Comparison of ENCODE assay signal across 8 cellular contexts in the genomic region with DNA sequence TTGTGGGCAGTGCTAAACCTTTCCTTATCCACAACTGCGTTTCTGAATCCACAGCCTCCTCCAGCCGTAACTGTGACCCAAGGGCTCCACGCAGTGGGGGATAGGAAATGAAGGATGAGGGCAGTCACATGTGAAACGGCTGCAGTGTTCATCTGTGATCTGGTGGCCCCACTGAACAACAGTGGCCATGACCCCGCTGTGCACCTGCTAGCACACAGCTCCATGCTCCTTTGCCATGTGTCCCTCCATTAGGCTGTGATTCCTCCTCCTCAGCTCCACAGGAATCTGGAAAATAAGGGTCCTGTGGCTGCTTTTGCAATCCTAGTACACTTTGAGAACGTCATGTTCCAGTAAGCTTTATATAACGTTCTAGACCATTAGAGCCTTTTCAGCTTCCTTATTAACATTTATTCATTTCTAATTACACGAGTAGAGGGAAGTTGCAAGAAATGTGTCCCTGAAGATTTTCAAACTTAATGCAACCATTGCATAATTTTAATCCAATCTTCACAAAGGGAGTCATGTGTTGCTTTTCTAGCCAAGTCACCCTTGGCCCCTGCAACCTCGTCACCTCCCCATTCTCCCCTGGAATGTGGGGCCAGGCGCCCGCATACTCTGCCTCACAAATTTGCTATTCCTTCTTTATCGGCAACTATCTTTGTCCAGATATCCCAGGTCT. TPM values are rescaled to one million over a fixed set of nuclear protein-coding genes. Genes with fewer than 3 reads are reported as not detected.
A peak's percentile ranks its signal among the peaks of the same experiment; 100 is the strongest.
DNase-seq lines count a peak whose midpoint lies in the region; ATAC-seq and TF ChIP-seq lines count a peak whose summit lies in the region.

No MANE protein-coding gene starts in this region.

- H3K27ac ChIP-seq in psoas muscle: no peak overlapping the region

- H3K4me1 ChIP-seq in psoas muscle: no peaks in the 10 kb centered on the region

- intact Hi-C loops in psoas muscle (cut with DNase I): loop anchor here in 1 of 2 donors (2.0 kb wide), 1 partner anchor 512 kb away; no protein-coding TSS in a partner anchor

- H3K9me3 ChIP-seq in psoas muscle: no peaks in the 10 kb centered on the region

- no peaks in the 10 kb centered on the region for H3K27me3 ChIP-seq in psoas muscle (ENCODE audit: insufficient read depth in 3 of 3, low read length in 2 of 3)

- DNase-seq in GM10266 (ENCODE audit: extremely low spot score) (no peak), SHP77 (lab: John Stamatoyannopoulos, UW) (peak; percentile 58 to 61), globus pallidus (ENCODE audit: low spot score) (peak; percentile 91), psoas muscle (peak; percentile 28 to 74), T1000 (lab: John Stamatoyannopoulos, UW) (no peak)
- no peak for DNase-seq in activated CD4-positive, CD25-positive, alpha-beta regulatory T cell treated with anti-CD3 and anti-CD28 coated beads, Interleukin-2, amount 50 U/mL, for 72 hours

- ATAC-seq in psoas muscle (peak; percentile 45 to 68 (median 56)), GM19467 (IDR thresholded peaks at IDR 0.05; ENCODE audit: unreplicated experiment) (no peak), HG02852 (IDR thresholded peaks at IDR 0.05; ENCODE audit: unreplicated experiment) (no peak)

- H3K4me3 ChIP-seq in psoas muscle: no peak overlapping the region

- H3K36me3 ChIP-seq in psoas muscle (ENCODE audit: insufficient read depth in 1 of 2, low read depth in 1 of 2): no peaks in the 10 kb centered on the region

- 37 to 52% (median 40%) methylated on average over 12 of the region's 12 CpGs for WGBS in psoas muscle, 3 donors

- TF ChIP-seq CTCF in GM10266 (IDR thresholded peaks at IDR 0.05; ENCODE audit: control insufficient read depth, insufficient read depth, low read depth, missing control alignments) (peak; percentile 26), psoas muscle (IDR thresholded peaks at IDR 0.05) (peak; percentile 17)

RNA-seq across cellular contexts. Expression of a gene that starts 7.1 kb away (rescaled TPM):
- 10 to 100 TPM; 13.9 to 23.8 (median 18.4) TPM for total RNA-seq in psoas muscle
- polyA plus RNA-seq in psoas muscle: 10 to 100 TPM; 10.7 to 38.7 (median 23.8) TPM

Comparison
In these comparisons a context has a peak if more than half of its experiments do, and no peak if none do; other contexts are left out.
1. DNase-seq: peak in SHP77 (2 of 2), globus pallidus (single experiment) and psoas muscle (2 of 2); none in GM10266 (single experiment), activated CD4-positive, CD25-positive, alpha-beta regulatory T cell treated with anti-CD3 and anti-CD28 coated beads, Interleukin-2, amount 50 U/mL, for 72 hours (single experiment) and T1000 (single experiment).
2. ATAC-seq: peak in psoas muscle (4 of 4); none in GM19467 (single experiment) and HG02852 (single experiment).